Comparison of ENCODE assay signal across 9 cellular contexts in the genomic region with DNA sequence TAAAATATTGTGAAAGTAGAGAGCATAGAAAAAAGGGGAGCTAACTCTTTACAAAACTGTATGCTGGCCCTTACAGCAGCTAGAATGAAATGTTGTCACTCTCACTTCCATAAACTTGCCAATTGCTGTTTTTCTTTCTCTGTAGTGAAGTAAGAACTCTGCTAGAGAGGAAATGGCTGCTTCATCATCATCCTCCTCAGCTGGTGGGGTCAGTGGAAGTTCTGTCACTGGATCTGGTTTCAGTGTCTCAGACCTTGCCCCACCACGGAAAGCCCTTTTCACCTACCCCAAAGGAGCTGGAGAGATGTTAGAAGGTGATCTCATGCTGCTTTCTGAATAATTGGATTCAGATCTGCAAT. TPM values are rescaled to one million over a fixed set of nuclear protein-coding genes. Genes with fewer than 3 reads are reported as not detected.
DNase-seq lines count a peak whose midpoint lies in the region; ATAC-seq and TF ChIP-seq lines count a peak whose summit lies in the region.
"Had no signal": no experiment of that assay in that cellular context is flagged by ENCODE, and none has a peak within 500 bp of the region (broad histone marks: within the 10 kb centered on the region; RNA-seq: fewer than 3 reads in every experiment).

No MANE protein-coding gene starts in this region.

- no peak overlapping the region; the same call in 1 of the 2 replicates for H3K27ac ChIP-seq in IMR-90 (ENCODE audit: insufficient read depth, low read length)
- H3K27ac ChIP-seq: WERI-Rb-1 had no signal

- H2BK20ac ChIP-seq in IMR-90 (ENCODE audit: low read depth, low read length): no peak overlapping the region

- peaks cover 8% of the 10 kb centered on the region; the same call in 1 of the 2 replicates for H3K36me3 ChIP-seq in IMR-90 (ENCODE audit: control insufficient read depth, insufficient read depth, low read length)

- H3K4me3 Mint-ChIP-seq in activated CD4-positive, alpha-beta memory T cell treated with anti-CD3 and anti-CD28 coated beads for 36 hours: no peak overlapping the region
- peak overlapping the region; percentile 41 for H3K4me3 Mint-ChIP-seq in stimulated activated memory B cell treated with anti-CD40 and anti-IgM and Interleukin-4, amounts not matched to agents 10 μg/mL and 1 μg/mL and 100 μg/mL, for 72 hours

- H3K9me1 ChIP-seq in IMR-90 (ENCODE audit: insufficient read depth, low read length): no peaks in the 10 kb centered on the region

- H3K27me3 Mint-ChIP-seq in activated CD4-positive, alpha-beta memory T cell treated with anti-CD3 and anti-CD28 coated beads for 36 hours: no peaks in the 10 kb centered on the region
- H3K27me3 Mint-ChIP-seq in stimulated activated memory B cell treated with anti-CD40 and anti-IgM and Interleukin-4, amounts not matched to agents 10 μg/mL and 1 μg/mL and 100 μg/mL, for 72 hours: no peaks in the 10 kb centered on the region

- H3K27ac Mint-ChIP-seq in activated CD4-positive, alpha-beta memory T cell treated with anti-CD3 and anti-CD28 coated beads for 36 hours: peak overlapping the region; percentile 89
- H3K27ac Mint-ChIP-seq in stimulated activated memory B cell treated with anti-CD40 and anti-IgM and Interleukin-4, amounts not matched to agents 10 μg/mL and 1 μg/mL and 100 μg/mL, for 72 hours: peak overlapping the region; percentile 67

- no peak overlapping the region for H4K91ac ChIP-seq in IMR-90 (ENCODE audit: insufficient read depth, low read depth, low read length)

- no peak overlapping the region for H2BK15ac ChIP-seq in IMR-90 (ENCODE audit: low read depth, low read length)

- DNase-seq in IMR-90: peak; percentile 45
- DNase-seq in activated CD4-positive, alpha-beta memory T cell treated with anti-CD3 and anti-CD28 coated beads for 36 hours: peak; percentile 41
- no peak for DNase-seq in left ventricle myocardium superior
- no peak for DNase-seq in COLO829 (ENCODE audit: low spot score)
- DNase-seq in effector CD8-positive, alpha-beta T cell (lab: John Stamatoyannopoulos, UW): no peak
- DNase-seq: NCI-H146, WERI-Rb-1 had no signal

- H3K23ac ChIP-seq in IMR-90 (ENCODE audit: low read depth, low read length): no peak overlapping the region

- dilution Hi-C loops in IMR-90 (cut with HindIII; ENCODE audit: low sequenced_read_pairs, unreplicated experiment): no loop called here

- H2AFZ ChIP-seq in IMR-90 (replicated peaks; ENCODE audit: low read length, poor library complexity): no peak overlapping the region

- H3K9ac ChIP-seq in IMR-90 (ENCODE audit: low read depth, low read length): peak overlapping the region; percentile 16

- no peak for TF ChIP-seq RAD21 in IMR-90 (IDR thresholded peaks at IDR 0.05; ENCODE audit: low read length)

- no CpG with 5 or more reads among the region's 1 CpG for WGBS in IMR-90 (ENCODE audit: extremely low coverage in 2 of 2, insufficient read length in 1 of 2), 2 experiments

- BruUV-seq in IMR-90 (replicated peaks; lab: Mats Ljungman, UMichigan): no TSS peak

- H3K18ac ChIP-seq in IMR-90 (ENCODE audit: low read depth, low read length): no peak overlapping the region

- no peaks in the 10 kb centered on the region for H3K9me3 ChIP-seq in IMR-90 (ENCODE audit: control insufficient read depth, insufficient read depth, low read length)

- no peak for ATAC-seq in IMR-90 (ENCODE audit: low read depth)
- peak; percentile 11 for ATAC-seq in left ventricle myocardium superior
- ATAC-seq in stimulated activated memory B cell treated with anti-CD40 and anti-IgM and Interleukin-4, amounts not matched to agents 10 μg/mL and 1 μg/mL and 100 μg/mL, for 72 hours: no peak
- no peak for ATAC-seq in HG02571 (IDR thresholded peaks at IDR 0.05; ENCODE audit: unreplicated experiment)

- POLR2A ChIA-PET in IMR-90 (lab: Charles Lee; ENCODE audit: unreplicated experiment): no interaction called here
- POLR2A ChIA-PET in activated CD4-positive, alpha-beta memory T cell treated with anti-CD3 and anti-CD28 coated beads for 36 hours (lab: Charles Lee): interaction anchor here (0.9 to 1.3 kb wide), 3 partner anchors 24 to 134 kb away, joined by 3 to 6 read pairs (median 3); no protein-coding TSS in a partner anchor

- H3K56ac ChIP-seq in IMR-90 (ENCODE audit: extremely low read depth, insufficient read depth, low read length): no peak overlapping the region

- H3K27me3 ChIP-seq in IMR-90 (ENCODE audit: control insufficient read depth, insufficient read depth, low read length): no peaks in the 10 kb centered on the region

- H4K20me1 ChIP-seq in IMR-90 (ENCODE audit: insufficient read depth, low read length): no peaks in the 10 kb centered on the region

- H2AK5ac ChIP-seq in IMR-90 (ENCODE audit: low read depth, low read length): no peak overlapping the region

- TF ChIP-seq CTCF in IMR-90 (conservative IDR thresholded peaks at IDR 0.05; ENCODE audit: low read depth, low read length): no peak

- H2AK9ac ChIP-seq in IMR-90 (replicated peaks; ENCODE audit: low read depth, low read length, poor library complexity): no peak overlapping the region

- intact Hi-C loops in IMR-90 (cut with micrococcal nuclease): loop anchor here (1.0 to 2.0 kb wide), 4 partner anchors 105 to 327 kb away; no protein-coding TSS in a partner anchor
- intact Hi-C loops in activated CD4-positive, alpha-beta memory T cell treated with anti-CD3 and anti-CD28 coated beads for 36 hours (cut with micrococcal nuclease): loop anchor here (1.0 to 2.0 kb wide), 3 partner anchors 97 to 327 kb away; no protein-coding TSS in a partner anchor
- intact Hi-C loops in left ventricle myocardium superior (cut with micrococcal nuclease): no loop called here

- no peak overlapping the region for H4K8ac ChIP-seq in IMR-90 (ENCODE audit: low read depth in 2 of 2, low read length in 2 of 2)

- H3K36me3 Mint-ChIP-seq in activated CD4-positive, alpha-beta memory T cell treated with anti-CD3 and anti-CD28 coated beads for 36 hours: peaks cover 29% of the 10 kb centered on the region
- H3K36me3 Mint-ChIP-seq in stimulated activated memory B cell treated with anti-CD40 and anti-IgM and Interleukin-4, amounts not matched to agents 10 μg/mL and 1 μg/mL and 100 μg/mL, for 72 hours: peaks cover 17% of the 10 kb centered on the region

- H2BK5ac ChIP-seq in IMR-90 (ENCODE audit: low read depth, low read length, poor library complexity, severe bottlenecking): no peak overlapping the region

- in situ Hi-C loops in IMR-90 (cut with MboI; ENCODE audit: low sequenced_read_pairs): no loop called here

- H3K79me1 ChIP-seq in IMR-90 (ENCODE audit: low read depth in 1 of 2, low read length in 2 of 2): peaks cover 10 to 19% of the 10 kb centered on the region in 2 experiments

- H3K14ac ChIP-seq in IMR-90 (replicated peaks; ENCODE audit: low read depth, low read length): no peak overlapping the region

- H3K4me1 Mint-ChIP-seq in activated CD4-positive, alpha-beta memory T cell treated with anti-CD3 and anti-CD28 coated beads for 36 hours (ENCODE audit: low read depth): peaks cover 56% of the 10 kb centered on the region
- H3K4me1 Mint-ChIP-seq in stimulated activated memory B cell treated with anti-CD40 and anti-IgM and Interleukin-4, amounts not matched to agents 10 μg/mL and 1 μg/mL and 100 μg/mL, for 72 hours: peaks cover 55% of the 10 kb centered on the region

- H3K4me3 ChIP-seq in IMR-90 (ENCODE audit: insufficient read depth, low read depth, low read length): no peak overlapping the region

- H3K9me3 Mint-ChIP-seq in activated CD4-positive, alpha-beta memory T cell treated with anti-CD3 and anti-CD28 coated beads for 36 hours: no peaks in the 10 kb centered on the region
- no peaks in the 10 kb centered on the region for H3K9me3 Mint-ChIP-seq in stimulated activated memory B cell treated with anti-CD40 and anti-IgM and Interleukin-4, amounts not matched to agents 10 μg/mL and 1 μg/mL and 100 μg/mL, for 72 hours

- no peak overlapping the region for H3K4me2 ChIP-seq in IMR-90 (ENCODE audit: low read depth, low read length)

- H3K4me1 ChIP-seq in IMR-90 (ENCODE audit: control insufficient read depth, insufficient read depth, low read length): peaks cover 3% of the 10 kb centered on the region; the same call in 1 of the 2 replicates

- CTCF ChIA-PET in IMR-90 (lab: Yijun Ruan, JAX): interaction anchor here (0.8 to 1.3 kb wide), 3 partner anchors 98 to 175 kb away, joined by 3 to 4 read pairs (median 3); no protein-coding TSS in a partner anchor
- CTCF ChIA-PET in activated CD4-positive, alpha-beta memory T cell treated with anti-CD3 and anti-CD28 coated beads for 36 hours (lab: Charles Lee): interaction anchor here (0.6 to 7.2 kb wide), 15 partner anchors 9 to 175 kb away, joined by 3 to 87 read pairs (median 3); no protein-coding TSS in a partner anchor

- no peak overlapping the region for H3K4ac ChIP-seq in IMR-90 (ENCODE audit: low read depth, low read length)

- no peak overlapping the region for H4K5ac ChIP-seq in IMR-90 (ENCODE audit: low read depth, low read length)

- no peak overlapping the region for H2BK120ac ChIP-seq in IMR-90 (ENCODE audit: low read depth, low read length)

- no peak for TF ChIP-seq POLR2A in IMR-90 (IDR thresholded peaks at IDR 0.05; ENCODE audit: low read depth, low read length)

TF ChIP-seq in IMR-90, 13 proteins besides CTCF, POLR2A, EP300 and RAD21 (continues in another document):
- TF ChIP-seq BHLHE40 (IDR thresholded peaks at IDR 0.05; ENCODE audit: low read depth, low read length) (no peak), MAFK (IDR thresholded peaks at IDR 0.05; ENCODE audit: low read depth, low read length) (no peak), MAZ (IDR thresholded peaks at IDR 0.05; ENCODE audit: borderline replicate concordance, low read depth, low read length) (no peak)

RNA-seq across cellular contexts. Expression of a gene that starts 7.6 kb away (rescaled TPM):
- total RNA-seq in IMR-90 (2012; rRNA removed): 21.0 and 21.9 TPM in 2 replicates
- polyA plus RNA-seq in IMR-90 (2012; rRNA removed): 12.3 and 15.9 TPM in 2 replicates
- 5.2 and 5.6 TPM in 2 replicates for polyA plus RNA-seq in IMR-90 (2012; cell fraction: cytosol; rRNA removed)
- polyA plus RNA-seq in IMR-90 (2012; cell fraction: nucleus; rRNA removed; ENCODE audit: low replicate concordance): 1.5 and 9.0 TPM in 2 replicates
- 10 to 100 TPM; 50.9 to 52.5 TPM for total RNA-seq in activated CD4-positive, alpha-beta memory T cell treated with anti-CD3 and anti-CD28 coated beads for 36 hours
- 34.7 TPM for total RNA-seq in left ventricle myocardium superior

RNA-seq across cellular contexts. Expression of a gene that starts 7.9 kb away (rescaled TPM):
- 26.3 and 35.3 TPM in 2 replicates for total RNA-seq in IMR-90 (2012; rRNA removed)
- polyA plus RNA-seq in IMR-90 (2012; rRNA removed): 17.4 and 25.2 TPM in 2 replicates
- 11.2 and 14.4 TPM in 2 replicates for polyA plus RNA-seq in IMR-90 (2012; cell fraction: cytosol; rRNA removed)
- 4.8 and 19.4 TPM in 2 replicates for polyA plus RNA-seq in IMR-90 (2012; cell fraction: nucleus; rRNA removed; ENCODE audit: low replicate concordance)
- total RNA-seq in activated CD4-positive, alpha-beta memory T cell treated with anti-CD3 and anti-CD28 coated beads for 36 hours: 100 to 1,000 TPM; 119 to 122 TPM
- total RNA-seq in left ventricle myocardium superior: 260 TPM

RNA-seq across cellular contexts. Expression of a gene that starts 50.0 kb away (rescaled TPM):
- total RNA-seq in IMR-90 (2012; rRNA removed): 108 and 110 TPM in 2 replicates
- 31.0 and 59.6 TPM in 2 replicates for polyA plus RNA-seq in IMR-90 (2012; rRNA removed)
- polyA plus RNA-seq in IMR-90 (2012; cell fraction: cytosol; rRNA removed): 38.8 and 80.6 TPM in 2 replicates
- polyA plus RNA-seq in IMR-90 (2012; cell fraction: nucleus; rRNA removed; ENCODE audit: low replicate concordance): 80.3 and 93.3 TPM in 2 replicates
- total RNA-seq in activated CD4-positive, alpha-beta memory T cell treated with anti-CD3 and anti-CD28 coated beads for 36 hours: 100 to 1,000 TPM; 637 TPM
- 64.2 TPM for total RNA-seq in left ventricle myocardium superior

Comparison
In these comparisons a context has a peak if more than half of its experiments do, and no peak if none do; other contexts are left out.
1. DNase-seq: peak in IMR-90 (single experiment) and activated CD4-positive, alpha-beta memory T cell treated with anti-CD3 and anti-CD28 coated beads for 36 hours (single experiment); none in left ventricle myocardium superior (single experiment), COLO829 (single experiment) and effector CD8-positive, alpha-beta T cell (single experiment).